ENCODE assay signal across 13 cellular contexts in genomic region chr1:3597599-3597964, GRCh38. TPM values are rescaled to one million over a fixed set of nuclear protein-coding genes. Genes with fewer than 3 reads are reported as not detected.
DNase-seq lines count a peak whose midpoint lies in the region; ATAC-seq and TF ChIP-seq lines count a peak whose summit lies in the region.
"Had no signal": no experiment of that assay in that cellular context is flagged by ENCODE, and none has a peak within 500 bp of the region (broad histone marks: within the 10 kb centered on the region; RNA-seq: fewer than 3 reads in every experiment).

No MANE protein-coding gene starts in this region.

- no peaks in the 10 kb centered on the region for H3K27me3 ChIP-seq in H9 (ENCODE audit: insufficient read depth, low read length)

- H3K27ac ChIP-seq in H9 (ENCODE audit: insufficient read length, low read depth, low read length), result no peak overlapping the region
- H3K27ac ChIP-seq: 22Rv1, prostate gland had no signal

- peak overlapping the region in 1 of 2 experiments; percentile 60; a peak in 2 of 5 replicates for H3K4me3 Mint-ChIP-seq in H9
- peak overlapping the region; percentile 44 for H3K4me3 Mint-ChIP-seq in activated T-cell treated with anti-CD3 and anti-CD28 coated beads, Interleukin-2, amount 50 U/mL, for 4 hours
- H3K4me3 Mint-ChIP-seq in naive thymus-derived CD8-positive, alpha-beta T cell, result peak overlapping the region; percentile 69 to 95 (median 88)
- H3K4me3 Mint-ChIP-seq: activated naive CD4-positive, alpha-beta T cell treated with anti-CD3 and anti-CD28 coated beads for 36 hours had no signal

- H3K23me2 ChIP-seq in H9 (ENCODE audit: insufficient read length, low read depth, low read length, poor library complexity, severe bottlenecking), result no peaks in the 10 kb centered on the region

- H3K27ac Mint-ChIP-seq in H9, result peak overlapping the region; percentile 59 to 96 (median 93); a peak in 5 of 7 replicates
- H3K27ac Mint-ChIP-seq in naive thymus-derived CD8-positive, alpha-beta T cell, result peak overlapping the region; percentile 89 to 96 (median 93)
- H3K27ac Mint-ChIP-seq: activated naive CD4-positive, alpha-beta T cell treated with anti-CD3 and anti-CD28 coated beads for 36 hours had no signal

- H3K27me3 Mint-ChIP-seq in H9 (ENCODE audit: low read depth), result no peaks in the 10 kb centered on the region
- H3K27me3 Mint-ChIP-seq in activated T-cell treated with anti-CD3 and anti-CD28 coated beads, Interleukin-2, amount 50 U/mL, for 4 hours (ENCODE audit: low read depth), result peaks cover 1% of the 10 kb centered on the region
- no peaks in the 10 kb centered on the region for H3K27me3 Mint-ChIP-seq in naive thymus-derived CD8-positive, alpha-beta T cell

- no peak overlapping the region for H2BK15ac ChIP-seq in H9 (ENCODE audit: low read depth, low read length)

- H2AK5ac ChIP-seq in H9 (ENCODE audit: insufficient read length, low read length), result no peak overlapping the region

- H2BK12ac ChIP-seq in H9 (ENCODE audit: insufficient read length, low read depth, low read length), result no peak overlapping the region

- no peak overlapping the region for H3K23ac ChIP-seq in H9 (ENCODE audit: insufficient read length, low read depth, low read length)

- H3K56ac ChIP-seq in H9 (ENCODE audit: insufficient read length, low read depth, low read length), result no peak overlapping the region

- H4K91ac ChIP-seq in H9 (ENCODE audit: insufficient read length, low read depth, low read length), result no peak overlapping the region

- H3K4me1 ChIP-seq in H9 (ENCODE audit: insufficient read depth, low read length), result peaks cover 3% of the 10 kb centered on the region; the same call in 1 of the 2 replicates
- H3K4me1 ChIP-seq: prostate gland had no signal

- no peak overlapping the region for H2BK20ac ChIP-seq in H9 (ENCODE audit: low read depth, low read length, poor library complexity, severe bottlenecking)

- H3K9me3 Mint-ChIP-seq in H9, result no peaks in the 10 kb centered on the region
- no peaks in the 10 kb centered on the region for H3K9me3 Mint-ChIP-seq in activated T-cell treated with anti-CD3 and anti-CD28 coated beads, Interleukin-2, amount 50 U/mL, for 4 hours
- H3K9me3 Mint-ChIP-seq in naive thymus-derived CD8-positive, alpha-beta T cell, result no peaks in the 10 kb centered on the region
- H3K9me3 Mint-ChIP-seq: activated naive CD4-positive, alpha-beta T cell treated with anti-CD3 and anti-CD28 coated beads for 36 hours had no signal

- H3K36me3 Mint-ChIP-seq in H9 (ENCODE audit: insufficient read depth in 1 of 3, low read depth in 3 of 3), result peaks cover 0 to 2% (median 0%) of the 10 kb centered on the region in 3 experiments; a peak in 2 of 7 replicates
- no peaks in the 10 kb centered on the region for H3K36me3 Mint-ChIP-seq in activated T-cell treated with anti-CD3 and anti-CD28 coated beads, Interleukin-2, amount 50 U/mL, for 4 hours (ENCODE audit: insufficient read depth)
- H3K36me3 Mint-ChIP-seq in naive thymus-derived CD8-positive, alpha-beta T cell, result no peaks in the 10 kb centered on the region

- H4K5ac ChIP-seq in H9 (ENCODE audit: insufficient read length, low read depth, low read length), result no peak overlapping the region

- no peak overlapping the region for H2BK5ac ChIP-seq in H9 (ENCODE audit: insufficient read length, low read length)

- H3K79me1 ChIP-seq in H9 (ENCODE audit: insufficient read depth, low read depth, low read length, poor library complexity, severe bottlenecking), result no peaks in the 10 kb centered on the region

- H3K4ac ChIP-seq in H9 (ENCODE audit: low read depth, low read length), result no peak overlapping the region

- POLR2A ChIA-PET in naive thymus-derived CD8-positive, alpha-beta T cell (lab: Charles Lee), result interaction anchor here (0.9 to 1.2 kb wide), 3 partner anchors 10 to 27 kb away, joined by 3 to 4 read pairs (median 3); no protein-coding TSS in a partner anchor

- no peak overlapping the region for H3K4me2 ChIP-seq in H9 (ENCODE audit: insufficient read depth, insufficient read length, low read length)

- no peaks in the 10 kb centered on the region for H3K9me3 ChIP-seq in H9 (ENCODE audit: control insufficient read depth, low read depth, low read length)
- H3K9me3 ChIP-seq: prostate gland had no signal

- peaks cover 17 to 28% of the 10 kb centered on the region in 2 experiments for H3K4me1 Mint-ChIP-seq in H9
- peaks cover 15% of the 10 kb centered on the region for H3K4me1 Mint-ChIP-seq in activated T-cell treated with anti-CD3 and anti-CD28 coated beads, Interleukin-2, amount 50 U/mL, for 4 hours (ENCODE audit: low read depth)
- peaks cover 16 to 49% (median 34%) of the 10 kb centered on the region in 4 donors for H3K4me1 Mint-ChIP-seq in naive thymus-derived CD8-positive, alpha-beta T cell

- no peak overlapping the region for H3T11ph ChIP-seq in H9 (ENCODE audit: low read length)

- TF ChIP-seq CTCF in H9 (conservative IDR thresholded peaks at IDR 0.05) (no peak), GM10266 (IDR thresholded peaks at IDR 0.05; ENCODE audit: control insufficient read depth, insufficient read depth, low read depth, missing control alignments) (no peak)

- H2AFZ ChIP-seq in H9 (ENCODE audit: low read length), result no peak overlapping the region

- H3K18ac ChIP-seq in H9 (ENCODE audit: insufficient read length, low read depth, low read length), result no peak overlapping the region

- H3K79me2 ChIP-seq in H9 (ENCODE audit: insufficient read depth, low read length), result no peaks in the 10 kb centered on the region

- no CpG with 5 or more reads among the region's 11 CpGs for WGBS in H9 (ENCODE audit: extremely low coverage, insufficient read length, low lambda C conversion rate)

- DNase-seq in DMS79 (lab: John Stamatoyannopoulos, UW), result peak; percentile 72
- DNase-seq in DMS79 treated with DMSO at 0.1 percent for 48 hours (lab: John Stamatoyannopoulos, UW), result no peak
- DNase-seq in H9, result no peak
- no peak for DNase-seq in activated T-cell treated with anti-CD3 and anti-CD28 coated beads, Interleukin-2, amount 50 U/mL, for 4 hours
- DNase-seq in naive thymus-derived CD8-positive, alpha-beta T cell, result peak in 8 of 10 donors; percentile 5 to 42 (median 28)
- no peak for DNase-seq in GM10266 (ENCODE audit: extremely low spot score)
- DNase-seq: activated naive CD4-positive, alpha-beta T cell treated with anti-CD3 and anti-CD28 coated beads for 36 hours; EL; NCI-H524 had no signal

- no peak overlapping the region for H4K8ac ChIP-seq in H9 (replicated peaks; ENCODE audit: insufficient read length, low read depth, low read length)

- H4K20me1 ChIP-seq in H9 (ENCODE audit: control insufficient read depth, insufficient read depth, insufficient read length), result no peaks in the 10 kb centered on the region

- H3K9ac ChIP-seq in H9 (ENCODE audit: extremely low read depth, insufficient read length, low read length), result no peak overlapping the region

- H2BK120ac ChIP-seq in H9 (ENCODE audit: low read depth, low read length, poor library complexity, severe bottlenecking), result no peak overlapping the region

- H3K14ac ChIP-seq in H9 (ENCODE audit: insufficient read depth, low read length), result no peak overlapping the region

- peak; percentile 37 to 53 for ATAC-seq in activated T-cell treated with anti-CD3 and anti-CD28 coated beads, Interleukin-2, amount 50 U/mL, for 4 hours
- peak; percentile 75 for ATAC-seq in naive thymus-derived CD8-positive, alpha-beta T cell
- no peak for ATAC-seq in HG03139 (IDR thresholded peaks at IDR 0.05; ENCODE audit: unreplicated experiment)
- ATAC-seq in HG02798 (IDR thresholded peaks at IDR 0.05; ENCODE audit: poor library complexity, unreplicated experiment), result no peak

RNA-seq across cellular contexts. Expression of gene MEGF6, which starts 13.7 kb away (rescaled TPM):
- total RNA-seq in H9 (2021), result 19.9 and 21.3 TPM in 2 replicates
- total RNA-seq in activated T-cell treated with anti-CD3 and anti-CD28 coated beads, Interleukin-2, amount 50 U/mL, for 4 hours, result under 1 TPM; 0.43 to 0.98 (median 0.84) TPM
- total RNA-seq in naive thymus-derived CD8-positive, alpha-beta T cell, result 100 to 1,000 TPM; 197 to 198 TPM
- polyA plus RNA-seq in naive thymus-derived CD8-positive, alpha-beta T cell, result 1 to 10 TPM; 2.2 to 3.5 (median 2.5) TPM

RNA-seq across cellular contexts. Expression of gene TPRG1L, which starts 27.2 kb away (rescaled TPM):
- 24.0 and 24.7 TPM in 2 replicates for total RNA-seq in H9 (2021)
- total RNA-seq in activated T-cell treated with anti-CD3 and anti-CD28 coated beads, Interleukin-2, amount 50 U/mL, for 4 hours, result 10 to 100 TPM; 15.0 to 17.6 (median 16.0) TPM
- 10 to 100 TPM; 57.4 to 61.7 TPM for total RNA-seq in naive thymus-derived CD8-positive, alpha-beta T cell
- 10 to 100 TPM; 41.9 to 48.3 (median 42.3) TPM for polyA plus RNA-seq in naive thymus-derived CD8-positive, alpha-beta T cell

RNA-seq across cellular contexts. Expression of gene WRAP73, which starts 52.3 kb away (rescaled TPM):
- 28.4 and 33.8 TPM in 2 replicates for total RNA-seq in H9 (2021)
- 10 to 100 TPM; 32.7 to 36.3 (median 34.5) TPM for total RNA-seq in activated T-cell treated with anti-CD3 and anti-CD28 coated beads, Interleukin-2, amount 50 U/mL, for 4 hours
- 10 to 100 TPM; 37.4 to 46.8 TPM for total RNA-seq in naive thymus-derived CD8-positive, alpha-beta T cell
- 10 to 100 TPM; 26.3 to 32.1 (median 26.4) TPM for polyA plus RNA-seq in naive thymus-derived CD8-positive, alpha-beta T cell

RNA-seq across cellular contexts. Expression of gene TP73, which starts 54.7 kb away (rescaled TPM):
- 4.7 and 4.9 TPM in 2 replicates for total RNA-seq in H9 (2021)
- under 1 TPM; 0.05 to 0.16 (median 0.08) TPM for total RNA-seq in activated T-cell treated with anti-CD3 and anti-CD28 coated beads, Interleukin-2, amount 50 U/mL, for 4 hours
- not detected for total RNA-seq in naive thymus-derived CD8-positive, alpha-beta T cell
- polyA plus RNA-seq in naive thymus-derived CD8-positive, alpha-beta T cell, result under 1 TPM in 2 of 3 donors, not detected in 1; 0.04 to 0.06 TPM

Comparison
In these comparisons a context has a peak if more than half of its experiments do, and no peak if none do; other contexts are left out.
1. DNase-seq: peak in DMS79 (single experiment) and naive thymus-derived CD8-positive, alpha-beta T cell (8 of 10); none in DMS79 treated with DMSO at 0.1 percent for 48 hours (single experiment), H9 (single experiment), activated T-cell treated with anti-CD3 and anti-CD28 coated beads, Interleukin-2, amount 50 U/mL, for 4 hours (single experiment) and GM10266 (single experiment).
2. ATAC-seq: peak in activated T-cell treated with anti-CD3 and anti-CD28 coated beads, Interleukin-2, amount 50 U/mL, for 4 hours (2 of 2) and naive thymus-derived CD8-positive, alpha-beta T cell (2 of 2); none in HG03139 (single experiment) and HG02798 (single experiment).
3. RNA of gene MEGF6, which starts 13.7 kb away (total RNA-seq): 197 to 198 TPM in naive thymus-derived CD8-positive, alpha-beta T cell and 19.9 to 21.3 TPM in H9; 0.43 to 0.98 TPM in activated T-cell treated with anti-CD3 and anti-CD28 coated beads, Interleukin-2, amount 50 U/mL, for 4 hours; every median in the first group is over 10 times any median in the second.